Comparison of ENCODE assay signal across 10 cellular contexts in the genomic region with DNA sequence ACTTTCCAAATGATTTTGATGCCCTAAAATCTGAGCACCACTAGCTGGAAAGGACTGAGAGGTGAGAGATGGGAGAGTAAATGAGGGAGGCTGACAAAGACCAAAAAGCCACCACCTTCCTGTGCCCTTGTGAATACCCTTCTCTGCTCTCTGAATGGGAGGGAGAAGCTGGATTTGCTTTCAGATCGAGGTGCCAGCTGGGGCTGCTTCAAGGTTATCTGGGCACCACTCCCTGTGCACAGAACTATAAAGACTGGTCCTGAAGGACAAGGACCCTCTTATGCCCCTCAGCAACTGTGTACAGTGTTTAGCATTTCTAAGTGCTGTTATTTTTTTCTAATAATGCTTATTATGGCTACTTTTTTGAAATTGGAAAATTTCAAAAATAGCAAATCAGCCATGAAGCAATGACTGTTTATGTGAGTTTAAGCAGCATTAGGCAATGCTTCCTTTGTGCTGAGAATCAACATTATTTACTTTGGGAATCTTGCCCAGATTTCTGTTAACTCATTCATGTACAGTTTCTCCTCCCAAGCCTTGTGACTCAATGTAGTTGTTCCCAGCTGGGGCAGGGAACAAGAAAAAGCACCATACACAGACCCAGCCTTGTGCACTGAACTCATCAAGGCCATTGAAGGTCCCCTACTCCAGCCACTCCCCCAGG. TPM values are rescaled to one million over a fixed set of nuclear protein-coding genes. Genes with fewer than 3 reads are reported as not detected.
A peak's percentile ranks its signal among the peaks of the same experiment; 100 is the strongest.
DNase-seq lines count a peak whose midpoint lies in the region; ATAC-seq, FAIRE-seq and TF ChIP-seq lines count a peak whose summit lies in the region.
"Had no signal": no experiment of that assay in that cellular context is flagged by ENCODE, and none has a peak within 500 bp of the region (broad histone marks: within the 10 kb centered on the region; RNA-seq: fewer than 3 reads in every experiment).

No MANE protein-coding gene starts in this region.

- intact Hi-C loops in lower lobe of right lung (cut with DNase I): no loop called here

- H3K27me3 ChIP-seq in lower lobe of right lung (ENCODE audit: low read depth): no peaks in the 10 kb centered on the region

- TF ChIP-seq EP300 in A549 (IDR thresholded peaks at IDR 0.05) (no peak), Ishikawa (IDR thresholded peaks at IDR 0.05; ENCODE audit: borderline replicate concordance) (no peak)

- H3K27me3 Mint-ChIP-seq in activated T-cell treated with anti-CD3 and anti-CD28 coated beads, Interleukin-2, amount 50 U/mL, for 4 hours (ENCODE audit: low read depth): no peaks in the 10 kb centered on the region
- H3K27me3 Mint-ChIP-seq in T-cell: peaks cover 0 to 5% of the 10 kb centered on the region in 2 donors

- peaks cover 4% of the 10 kb centered on the region for H3K9me3 Mint-ChIP-seq in activated T-cell treated with anti-CD3 and anti-CD28 coated beads, Interleukin-2, amount 50 U/mL, for 4 hours
- peaks cover 0 to 4% (median 0%) of the 10 kb centered on the region in 3 donors for H3K9me3 Mint-ChIP-seq in T-cell

- TF ChIP-seq RAD21 in A549 (conservative IDR thresholded peaks at IDR 0.05 in 1 of 2, IDR thresholded peaks at IDR 0.05 in 1 of 2): 0 out of 5 replicates have a peak, but pooled peaks have one; percentile 2 to 22
- no peak for TF ChIP-seq RAD21 in Ishikawa (IDR thresholded peaks at IDR 0.05; ENCODE audit: low read depth)

- CTCF ChIA-PET in A549 (lab: Yijun Ruan, JAX) (interaction anchor here (0.6 to 1.2 kb wide), 5 partner anchors 24 to 74 kb away, joined by 3 to 5 read pairs (median 3); no protein-coding TSS in a partner anchor), T-cell (lab: Charles Lee) (interaction anchor here in 1 of 2 donors (0.6 to 0.7 kb wide), 2 partner anchors 11 to 33 kb away, joined by 3 to 4 read pairs; no protein-coding TSS in a partner anchor)

- no peaks in the 10 kb centered on the region for H3K4me1 Mint-ChIP-seq in activated T-cell treated with anti-CD3 and anti-CD28 coated beads, Interleukin-2, amount 50 U/mL, for 4 hours (ENCODE audit: low read depth)
- H3K4me1 Mint-ChIP-seq in T-cell: no peaks in the 10 kb centered on the region

- WGBS in A549 (ENCODE audit: missing lambda C conversion rate): 0% methylated on average over 1 of the region's 1 CpG

- POLR2A ChIA-PET in A549 (lab: Yijun Ruan, JAX): interaction anchor here (0.7 to 1.8 kb wide), 3 partner anchors 32 to 38 kb away, joined by 3 to 17 read pairs (median 4); a partner anchor contains a TSS
- POLR2A ChIA-PET in T-cell (lab: Charles Lee): no interaction called here

- ATAC-seq in A549 (peak; percentile 77 to 79), lower lobe of right lung (peak; percentile 61 to 76), HG03354 (IDR thresholded peaks at IDR 0.05; ENCODE audit: poor library complexity, severe bottlenecking, unreplicated experiment) (no peak), GM18858 (IDR thresholded peaks at IDR 0.05; ENCODE audit: unreplicated experiment) (no peak), T-cell (replicated peaks in 1 of 4) (no peak)
- ATAC-seq in activated T-cell treated with anti-CD3 and anti-CD28 coated beads, Interleukin-2, amount 50 U/mL, for 4 hours: no peak

- peaks cover 23% of the 10 kb centered on the region for H3K4me1 ChIP-seq in A549
- peaks cover 18% of the 10 kb centered on the region for H3K4me1 ChIP-seq in lower lobe of right lung

- H3K36me3 ChIP-seq in lower lobe of right lung: no peaks in the 10 kb centered on the region

- H3K4me3 ChIP-seq in A549 (no peak overlapping the region), coronary artery (no peak overlapping the region), lower lobe of right lung (no peak overlapping the region)

- TF ChIP-seq CTCF in A549 (IDR thresholded peaks at IDR 0.05) (no peak), coronary artery (IDR thresholded peaks at IDR 0.05) (no peak), lower lobe of right lung (IDR thresholded peaks at IDR 0.05) (no peak)

- peak overlapping the region; percentile 46 to 83 for H3K27ac ChIP-seq in A549
- peak overlapping the region; percentile 5 to 56 for H3K27ac ChIP-seq in coronary artery
- peak overlapping the region; percentile 50 for H3K27ac ChIP-seq in lower lobe of right lung

- H3K36me3 Mint-ChIP-seq in activated T-cell treated with anti-CD3 and anti-CD28 coated beads, Interleukin-2, amount 50 U/mL, for 4 hours (ENCODE audit: insufficient read depth): no peaks in the 10 kb centered on the region
- H3K36me3 Mint-ChIP-seq in T-cell: no peaks in the 10 kb centered on the region

- FAIRE-seq in A549 (lab: Jason Lieb, UNC): no peak

- H3K4me3 Mint-ChIP-seq in activated T-cell treated with anti-CD3 and anti-CD28 coated beads, Interleukin-2, amount 50 U/mL, for 4 hours: no peak overlapping the region
- H3K4me3 Mint-ChIP-seq in T-cell: no peak overlapping the region

- DNase-seq in A549 (ENCODE audit: low read depth in 1 of 2, low spot score in 1 of 2): peak; percentile 22 to 69
- no peak for DNase-seq in coronary artery (ENCODE audit: low spot score)
- DNase-seq in lower lobe of right lung: no peak
- no peak for DNase-seq in activated T-cell treated with anti-CD3 and anti-CD28 coated beads, Interleukin-2, amount 50 U/mL, for 4 hours
- DNase-seq in T-cell: no peak
- DNase-seq: C1 segment of cervical spinal cord, NCI-H1436 had no signal

- no peak for TF ChIP-seq POLR2A in A549 (IDR thresholded peaks at IDR 0.05; ENCODE audit: low read length)

- H3K4me2 ChIP-seq in A549: peak overlapping the region; percentile 59

- H3K9me3 ChIP-seq in A549: no peaks in the 10 kb centered on the region
- H3K9me3 ChIP-seq in lower lobe of right lung: no peaks in the 10 kb centered on the region

- no peak overlapping the region for H3K27ac Mint-ChIP-seq in T-cell

TF ChIP-seq in A549, 52 proteins besides CTCF, POLR2A, EP300 and RAD21 (continues in another document):
- TF ChIP-seq GATA3 (IDR thresholded peaks at IDR 0.05; ENCODE audit: borderline replicate concordance): 0 out of 2 replicates have a peak, but pooled peaks have one; percentile 15
- 0 out of 5 replicates have a peak, but pooled peaks of 1 of the 2 experiments have one; percentile 27 for TF ChIP-seq JUN (IDR thresholded peaks at IDR 0.05)
- peak; percentile 88 to 94; a peak in 3 of 4 replicates for TF ChIP-seq CEBPB (IDR thresholded peaks at IDR 0.05)
- TF ChIP-seq RCOR1 (IDR thresholded peaks at IDR 0.05; ENCODE audit: low read depth, low read length): no peak
- 0 out of 3 replicates have a peak, but pooled peaks have one; percentile 9 for TF ChIP-seq SMC3 (IDR thresholded peaks at IDR 0.05)
- no peak for TF ChIP-seq BHLHE40 (IDR thresholded peaks at IDR 0.05; ENCODE audit: low read depth, low read length)
- TF ChIP-seq TP53 (CRISPR knock-in tag; IDR thresholded peaks at IDR 0.05): no peak
- no peak for TF ChIP-seq FOSL2 (IDR thresholded peaks at IDR 0.05)
- peak; percentile 27; the same call in 1 of the 2 replicates for TF ChIP-seq FOSL2 (CRISPR knock-in tag; IDR thresholded peaks at IDR 0.05)
- TF ChIP-seq CHD4 (IDR thresholded peaks at IDR 0.05; ENCODE audit: borderline replicate concordance): no peak
- no peak for TF ChIP-seq ZSCAN20 (CRISPR knock-in tag; IDR thresholded peaks at IDR 0.05)
- TF ChIP-seq, protein P1, sequence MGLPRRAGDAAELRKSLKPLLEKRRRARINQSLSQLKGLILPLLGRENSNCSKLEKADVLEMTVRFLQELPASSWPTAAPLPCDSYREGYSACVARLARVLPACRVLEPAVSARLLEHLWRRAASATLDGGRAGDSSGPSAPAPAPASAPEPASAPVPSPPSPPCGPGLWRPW (IDR thresholded peaks at IDR 0.05): peak; percentile 50; the same call in 1 of the 2 replicates

TF ChIP-seq in Ishikawa, 13 proteins besides CTCF, POLR2A, EP300 and RAD21:
- TF ChIP-seq TAF1 (IDR thresholded peaks at IDR 0.05; ENCODE audit: low read depth) (no peak), NFIC (IDR thresholded peaks at IDR 0.05) (peak; percentile 48), EGR1 (IDR thresholded peaks at IDR 0.05) (no peak), FOXM1 (IDR thresholded peaks at IDR 0.05; ENCODE audit: borderline replicate concordance, low read depth) (no peak), CEBPB (IDR thresholded peaks at IDR 0.05) (peak; percentile 83)

RNA-seq across cellular contexts. Expression of a gene that starts 37.4 kb away (rescaled TPM):
- 94.0 and 120 TPM in 2 replicates for polyA plus RNA-seq in A549 (2011; rRNA removed)
- 22.4 and 24.2 TPM in 2 replicates for polyA plus RNA-seq in A549 (2012; cell fraction: cytosol; rRNA removed)
- 8.1 and 14.0 TPM in 2 replicates for polyA plus RNA-seq in A549 (2012; cell fraction: nucleus; rRNA removed)
- polyA plus RNA-seq in A549 (2017; fragmentation: RNase III; extraction: RNeasy Plus Mini Kit Qiagen cat#74134 plus additional on column Dnase treatment): 101 to 114 TPM (median 104 TPM) in 3 replicates
- 45.7 and 47.9 TPM in 2 replicates for polyA minus RNA-seq in A549 (2011; rRNA and poly(A)+ RNA removed)
- total RNA-seq in lower lobe of right lung: 166 TPM
- 100 to 1,000 TPM; 361 to 373 (median 372) TPM for total RNA-seq in activated T-cell treated with anti-CD3 and anti-CD28 coated beads, Interleukin-2, amount 50 U/mL, for 4 hours
- total RNA-seq in T-cell: 100 to 1,000 TPM; 179 to 204 (median 192) TPM

Comparison
In these comparisons a context has a peak if more than half of its experiments do, and no peak if none do; other contexts are left out.
1. ATAC-seq: peak in A549 (2 of 2) and lower lobe of right lung (2 of 2); none in HG03354 (single experiment), GM18858 (single experiment), activated T-cell treated with anti-CD3 and anti-CD28 coated beads, Interleukin-2, amount 50 U/mL, for 4 hours (0 of 2) and T-cell (0 of 4).
2. DNase-seq: peak in A549 (2 of 2); none in coronary artery (single experiment), lower lobe of right lung (single experiment), activated T-cell treated with anti-CD3 and anti-CD28 coated beads, Interleukin-2, amount 50 U/mL, for 4 hours (single experiment) and T-cell (0 of 34).
3. Peak in every context shown above with its lines, with median percentiles within 50 percentile points of each other: H3K27ac ChIP-seq.